9 cellular contexts compared by ENCODE assay signal in the genomic region with DNA sequence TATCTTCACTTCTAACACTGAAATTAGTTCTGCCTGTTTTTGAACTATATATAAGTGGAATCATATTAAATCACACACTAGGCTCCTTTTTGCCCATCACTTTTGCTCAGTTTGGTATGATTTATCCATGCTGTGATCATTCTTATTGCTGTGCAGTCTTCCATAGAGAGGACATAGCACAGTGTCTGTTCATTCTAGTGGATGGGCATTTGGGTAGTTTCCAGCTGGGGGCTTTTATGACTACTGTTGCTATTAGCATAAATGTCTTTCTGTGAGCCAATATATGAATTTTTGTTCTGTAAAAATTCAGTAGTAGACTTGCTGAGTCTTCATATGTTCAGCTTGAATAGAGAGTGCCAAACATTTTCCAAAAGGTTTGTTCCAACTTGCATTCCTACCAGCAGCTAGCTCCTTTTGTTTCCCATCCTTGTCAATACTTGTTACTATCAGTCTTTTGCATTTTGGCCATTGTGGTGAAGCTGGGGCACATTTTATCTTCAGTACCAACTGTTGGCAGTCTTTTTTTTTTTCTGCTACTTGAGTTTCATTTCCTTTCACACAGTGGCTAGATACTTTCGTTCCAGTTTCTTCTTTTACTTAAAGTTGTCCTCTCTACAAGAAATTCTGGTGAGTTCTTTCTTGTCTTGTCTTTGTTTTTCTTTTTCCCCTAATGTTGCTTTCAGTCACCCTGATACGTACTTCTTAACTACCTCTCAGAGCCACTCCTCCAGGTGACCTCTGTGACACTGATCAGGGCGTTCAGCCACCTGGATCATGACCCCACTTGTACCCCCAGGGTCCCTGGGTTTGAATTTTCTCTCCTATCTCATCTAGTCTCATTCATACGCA.
A peak's percentile ranks its signal among the peaks of the same experiment; 100 is the strongest.
DNase-seq lines count a peak whose midpoint lies in the region; ATAC-seq lines count a peak whose summit lies in the region.
"Had no signal": no experiment of that assay in that cellular context is flagged by ENCODE, and none has a peak within 500 bp of the region (broad histone marks: within the 10 kb centered on the region; RNA-seq: fewer than 3 reads in every experiment).

No MANE protein-coding gene starts in this region.

- peak; percentile 36 for DNase-seq in SIG-M5 treated with dmso at 0.1 percent for 504 hours (lab: John Stamatoyannopoulos, UW; ENCODE audit: unreplicated experiment)
- no peak for DNase-seq in SIG-M5 (lab: John Stamatoyannopoulos, UW)
- peak; percentile 82 for DNase-seq in MV-4-11 (lab: John Stamatoyannopoulos, UW)
- peak; percentile 53 for DNase-seq in naive B cell
- DNase-seq in globus pallidus (ENCODE audit: low spot score): no peak
- DNase-seq in dermis blood vessel endothelial cell: no peak
- DNase-seq in NCI-H526 (lab: John Stamatoyannopoulos, UW): no peak
- DNase-seq: colonic mucosa had no signal

- peak; percentile 74 for ATAC-seq in HG02759 (IDR thresholded peaks at IDR 0.05; ENCODE audit: unreplicated experiment)
- peak; percentile 81 to 82 for ATAC-seq in naive B cell (ENCODE audit: low read depth in 2 of 2)

- H3K4me3 Mint-ChIP-seq in naive B cell: peak overlapping the region; percentile 44 to 85 (median 74)

- no peaks in the 10 kb centered on the region for H3K9me3 Mint-ChIP-seq in naive B cell

- H3K36me3 Mint-ChIP-seq in naive B cell: no peaks in the 10 kb centered on the region

- H3K27ac Mint-ChIP-seq in naive B cell: peak overlapping the region; percentile 78 to 99 (median 94)

- no peaks in the 10 kb centered on the region for H3K27me3 Mint-ChIP-seq in naive B cell

- H3K4me1 Mint-ChIP-seq in naive B cell: peaks cover 49 to 69% (median 58%) of the 10 kb centered on the region in 3 donors

Comparison
In these comparisons a context has a peak if more than half of its experiments do, and no peak if none do; other contexts are left out.
1. DNase-seq: peak in SIG-M5 treated with dmso at 0.1 percent for 504 hours (single experiment), MV-4-11 (single experiment) and naive B cell (single experiment); none in SIG-M5 (single experiment), globus pallidus (single experiment), dermis blood vessel endothelial cell (single experiment) and NCI-H526 (0 of 2).